Comparison of ENCODE assay signal across 1 cellular context in genomic region chr7:74334026-74334425, GRCh38.
TF ChIP-seq lines count a peak whose summit lies in the region.

No MANE protein-coding gene starts in this region.

TF ChIP-seq in WTC11, 78 proteins besides CTCF, POLR2A, EP300 and RAD21 (continued from another document):
- TF ChIP-seq IRF1 (CRISPR knock-in tag; IDR thresholded peaks at IDR 0.05): no peak
- no peak for TF ChIP-seq ZNF532 (CRISPR knock-in tag; IDR thresholded peaks at IDR 0.05; ENCODE audit: borderline replicate concordance)
- no peak for TF ChIP-seq MYBL2 (CRISPR knock-in tag; IDR thresholded peaks at IDR 0.05)
- TF ChIP-seq HMGXB4 (CRISPR knock-in tag; IDR thresholded peaks at IDR 0.05): no peak
- TF ChIP-seq ZNF512 (CRISPR knock-in tag; IDR thresholded peaks at IDR 0.05; ENCODE audit: borderline replicate concordance): no peak
- TF ChIP-seq FOXP1 (CRISPR knock-in tag; IDR thresholded peaks at IDR 0.05; ENCODE audit: borderline replicate concordance): no peak
- TF ChIP-seq ZNF671 (CRISPR knock-in tag; IDR thresholded peaks at IDR 0.05): no peak
- no peak for TF ChIP-seq NFATC4 (CRISPR knock-in tag; IDR thresholded peaks at IDR 0.05)
TF ChIP-seq in WTC11: peak in this region for 0.
